8 cellular contexts compared by ENCODE assay signal in the genomic region with DNA sequence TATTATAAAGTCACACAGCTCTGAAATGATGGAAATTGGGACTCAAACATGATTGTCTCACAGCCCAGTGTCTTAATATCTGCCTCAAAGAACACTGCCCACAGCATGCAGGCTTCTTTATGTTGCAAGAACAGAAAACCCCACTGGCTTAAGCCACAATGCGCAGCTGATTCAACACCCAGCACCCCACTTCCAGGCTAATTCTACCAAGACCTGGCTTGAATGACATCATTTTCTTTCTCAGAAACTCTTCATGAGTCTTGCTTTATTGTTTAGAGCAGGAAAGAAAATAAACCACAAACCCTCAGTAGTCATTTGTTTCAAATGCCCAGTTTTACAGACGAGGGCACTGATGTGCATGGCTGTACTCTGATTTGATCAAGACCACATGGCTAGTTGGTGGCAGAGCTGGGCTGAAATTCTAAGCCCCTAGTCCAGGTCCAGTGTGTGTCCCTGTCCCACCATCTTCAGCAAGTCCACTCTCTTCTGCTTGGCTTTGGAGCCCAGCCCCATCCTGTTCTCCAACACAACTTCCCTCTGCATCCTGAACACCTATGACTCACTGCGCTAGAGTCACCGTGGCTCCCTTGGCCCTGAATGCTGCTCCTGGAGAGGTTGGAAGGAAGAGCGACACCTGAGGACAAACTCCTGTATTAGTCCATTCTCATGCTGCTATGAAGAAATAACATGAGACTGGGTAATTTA. TPM values are rescaled to one million over a fixed set of nuclear protein-coding genes. Genes with fewer than 3 reads are reported as not detected.
A peak's percentile ranks its signal among the peaks of the same experiment; 100 is the strongest.
DNase-seq lines count a peak whose midpoint lies in the region; ATAC-seq and TF ChIP-seq lines count a peak whose summit lies in the region.

No MANE protein-coding gene starts in this region.

- H3K4me1 Mint-ChIP-seq in T-helper 2 cell treated with Interferon-gamma antibody and Interleukin-4, amounts not matched to agents 5 μg/mL and 100 μg/mL, for 36 hours (ENCODE audit: low read depth) = peaks cover 50% of the 10 kb centered on the region
- H3K4me1 Mint-ChIP-seq in endothelial cell (ENCODE audit: unreplicated experiment) = peaks cover 80% of the 10 kb centered on the region

- H3K27me3 Mint-ChIP-seq in T-helper 2 cell treated with Interferon-gamma antibody and Interleukin-4, amounts not matched to agents 5 μg/mL and 100 μg/mL, for 36 hours (ENCODE audit: low read depth) = no peaks in the 10 kb centered on the region
- H3K27me3 Mint-ChIP-seq in endothelial cell (ENCODE audit: unreplicated experiment) = peaks cover 28% of the 10 kb centered on the region

- peak overlapping the region; percentile 66 for H3K4me3 Mint-ChIP-seq in T-helper 2 cell treated with Interferon-gamma antibody and Interleukin-4, amounts not matched to agents 5 μg/mL and 100 μg/mL, for 36 hours
- peak overlapping the region; percentile 52 for H3K4me3 Mint-ChIP-seq in endothelial cell (ENCODE audit: unreplicated experiment)

- no peak overlapping the region for H3K4me3 ChIP-seq in sigmoid colon

- peaks cover 0 to 55% (median 37%) of the 10 kb centered on the region in 4 donors for H3K4me1 ChIP-seq in sigmoid colon

- H3K27me3 ChIP-seq in sigmoid colon = no peaks in the 10 kb centered on the region

- in situ Hi-C loops in GM13977 (cut with MboI; ENCODE audit: low pct_unique_long_range_greater_than_20kb, low sequenced_read_pairs, unreplicated experiment) = loop anchor here (5.0 to 25.0 kb wide), 2 partner anchors 109 to 479 kb away; no protein-coding TSS in a partner anchor

- peak overlapping the region; percentile 82 for H3K27ac Mint-ChIP-seq in T-helper 2 cell treated with Interferon-gamma antibody and Interleukin-4, amounts not matched to agents 5 μg/mL and 100 μg/mL, for 36 hours
- H3K27ac Mint-ChIP-seq in endothelial cell (ENCODE audit: unreplicated experiment) = peak overlapping the region; percentile 77

- ATAC-seq in GM21786 (IDR thresholded peaks at IDR 0.05; ENCODE audit: unreplicated experiment) (no peak), HG03521 (IDR thresholded peaks at IDR 0.05; ENCODE audit: unreplicated experiment) (no peak), HG02763 (IDR thresholded peaks at IDR 0.05; ENCODE audit: unreplicated experiment) (no peak)

- DNase-seq in GM13977 (ENCODE audit: low spot score) (peak; percentile 39), endothelial cell (ENCODE audit: low spot score) (no peak), sigmoid colon (no peak), NCI-H446 (lab: John Stamatoyannopoulos, UW) (no peak)
- DNase-seq in T-helper 2 cell treated with Interferon-gamma antibody and Interleukin-4, amounts not matched to agents 5 μg/mL and 100 μg/mL, for 36 hours (ENCODE audit: low spot score) = peak; percentile 76

- no peak for TF ChIP-seq POLR2A in sigmoid colon (IDR thresholded peaks at IDR 0.05)

- intact Hi-C loops in sigmoid colon (cut with DNase I) = loop anchor here (2.0 kb wide), 1 partner anchor 106 kb away; a partner anchor contains a TSS

- H3K9me3 ChIP-seq in sigmoid colon = no peaks in the 10 kb centered on the region

- peak overlapping the region; percentile 68 to 77 (median 74) for H3K27ac ChIP-seq in sigmoid colon

- WGBS in sigmoid colon, 2 donors = 72 to 83% methylated on average over 5 of the region's 5 CpGs

- peaks cover 30% of the 10 kb centered on the region for H3K36me3 Mint-ChIP-seq in T-helper 2 cell treated with Interferon-gamma antibody and Interleukin-4, amounts not matched to agents 5 μg/mL and 100 μg/mL, for 36 hours (ENCODE audit: low read depth)
- peaks cover 13% of the 10 kb centered on the region for H3K36me3 Mint-ChIP-seq in endothelial cell (ENCODE audit: low read depth, unreplicated experiment)

- TF ChIP-seq CTCF in GM13977 (IDR thresholded peaks at IDR 0.05; ENCODE audit: extremely low read depth, insufficient read depth, missing control alignments) (no peak), endothelial cell (IDR thresholded peaks at IDR 0.05; ENCODE audit: unreplicated experiment) (no peak), sigmoid colon (IDR thresholded peaks at IDR 0.05) (no peak)

- peaks cover 0 to 6% (median 0%) of the 10 kb centered on the region in 4 donors for H3K36me3 ChIP-seq in sigmoid colon

- TF ChIP-seq EP300 in sigmoid colon (IDR thresholded peaks at IDR 0.05) = no peak

- H3K9me3 Mint-ChIP-seq in T-helper 2 cell treated with Interferon-gamma antibody and Interleukin-4, amounts not matched to agents 5 μg/mL and 100 μg/mL, for 36 hours = no peaks in the 10 kb centered on the region
- no peaks in the 10 kb centered on the region for H3K9me3 Mint-ChIP-seq in endothelial cell (ENCODE audit: unreplicated experiment)

RNA-seq across cellular contexts. Expression of a gene that starts 50.3 kb away (rescaled TPM):
- total RNA-seq in endothelial cell (ENCODE audit: unreplicated experiment) (241 TPM), sigmoid colon (100 to 1,000 TPM; 263 to 366 (median 303) TPM)
- polyA plus RNA-seq in sigmoid colon = 100 to 1,000 TPM; 211 to 338 (median 288) TPM

Comparison
In these comparisons a context has a peak if more than half of its experiments do, and no peak if none do; other contexts are left out.
1. DNase-seq: peak in GM13977 (single experiment) and T-helper 2 cell treated with Interferon-gamma antibody and Interleukin-4, amounts not matched to agents 5 μg/mL and 100 μg/mL, for 36 hours (single experiment); none in endothelial cell (single experiment), sigmoid colon (single experiment) and NCI-H446 (0 of 2).